Comparison of ENCODE assay signal across 7 cellular contexts in genomic region chr6:47134476-47135189, GRCh38.
DNase-seq lines count a peak whose midpoint lies in the region; ATAC-seq and TF ChIP-seq lines count a peak whose summit lies in the region.

No MANE protein-coding gene starts in this region.

- no peak for TF ChIP-seq CTCF in esophagus squamous epithelium (IDR thresholded peaks at IDR 0.05)
- TF ChIP-seq CTCF in prostate gland (IDR thresholded peaks at IDR 0.05), result no peak

- H3K4me3 ChIP-seq in HUES6 (ENCODE audit: low read depth, low read length) (no peak overlapping the region; the same call in 1 of the 2 replicates), esophagus squamous epithelium (no peak overlapping the region), prostate gland (no peak overlapping the region)

- H3K4me1 ChIP-seq in HUES6 (ENCODE audit: control insufficient read depth, insufficient read depth, low read length) (peaks cover 60% of the 10 kb centered on the region), esophagus squamous epithelium (peaks cover 0 to 48% (median 20%) of the 10 kb centered on the region in 3 donors), prostate gland (replicated peaks) (no peaks in the 10 kb centered on the region)

- peak overlapping the region; percentile 51 for H3K9ac ChIP-seq in HUES6 (ENCODE audit: low read length)

- 11 to 37% methylated on average over 6 of the region's 6 CpGs for WGBS in esophagus squamous epithelium, 2 donors
- 16% methylated on average over 6 of the region's 6 CpGs for WGBS in prostate gland

- intact Hi-C loops in esophagus squamous epithelium (cut with DNase I), result no loop called here
- intact Hi-C loops in prostate gland (cut with DNase I), result no loop called here

- DNase-seq in esophagus squamous epithelium (lab: John Stamatoyannopoulos, UW) (no peak), prostate gland (ENCODE audit: low spot score) (peak; percentile 50), foreskin melanocyte (no peak)
- DNase-seq in activated CD4-positive, alpha-beta T cell treated with anti-CD3 and anti-CD28 coated beads for 4 hours, result no peak

- ATAC-seq in GM21447 (IDR thresholded peaks at IDR 0.05; ENCODE audit: unreplicated experiment), result no peak

- H3K27me3 ChIP-seq in HUES6 (ENCODE audit: control insufficient read depth, insufficient read depth, low read length) (no peaks in the 10 kb centered on the region), esophagus squamous epithelium (no peaks in the 10 kb centered on the region), prostate gland (replicated peaks; ENCODE audit: insufficient read depth) (no peaks in the 10 kb centered on the region)

- TF ChIP-seq POLR2A in esophagus squamous epithelium (IDR thresholded peaks at IDR 0.05), result no peak
- no peak for TF ChIP-seq POLR2A in prostate gland (IDR thresholded peaks at IDR 0.05)

- no peaks in the 10 kb centered on the region for H3K36me3 ChIP-seq in HUES6 (ENCODE audit: control insufficient read depth, insufficient read depth, low read length)
- H3K36me3 ChIP-seq in esophagus squamous epithelium, result no peaks in the 10 kb centered on the region
- no peaks in the 10 kb centered on the region for H3K36me3 ChIP-seq in prostate gland

- H3K9me3 ChIP-seq in HUES6 (ENCODE audit: control insufficient read depth, insufficient read depth, low read depth, low read length) (no peaks in the 10 kb centered on the region), esophagus squamous epithelium (no peaks in the 10 kb centered on the region), prostate gland (no peaks in the 10 kb centered on the region)

- peak overlapping the region; percentile 24; the same call in 1 of the 2 replicates for H3K27ac ChIP-seq in HUES6 (ENCODE audit: low read depth, low read length)
- H3K27ac ChIP-seq in esophagus squamous epithelium, result peak overlapping the region; percentile 45 to 76 (median 64)
- H3K27ac ChIP-seq in prostate gland, result no peak overlapping the region

TF ChIP-seq in PFSK-1, 5 proteins besides CTCF, POLR2A, EP300 and RAD21:
- no peak; the same call in 1 of the 2 replicates for TF ChIP-seq TAF1 (IDR thresholded peaks at IDR 0.05; ENCODE audit: borderline replicate concordance, insufficient read depth, low read length)
- TF ChIP-seq FOXP2 (optimal IDR thresholded peaks at IDR 0.05; ENCODE audit: borderline replicate concordance, extremely low read depth, extremely low read length, insufficient read depth), result no peak
- peak; percentile 51; the same call in 1 of the 2 replicates for TF ChIP-seq POLR2AphosphoS5 (IDR thresholded peaks at IDR 0.05; ENCODE audit: low read depth, low read length)
- TF ChIP-seq SIN3A (IDR thresholded peaks at IDR 0.05; ENCODE audit: borderline replicate concordance, insufficient read depth, low read length), result peak; percentile 65; the same call in 1 of the 2 replicates
- peak in 1 of 2 experiments; percentile 52; a peak in 1 of 4 replicates for TF ChIP-seq REST (IDR thresholded peaks at IDR 0.05; ENCODE audit: insufficient read depth in 1 of 2, low read depth in 2 of 2, low read length in 2 of 2)

Comparison
In these comparisons a context has a peak if more than half of its experiments do, and no peak if none do; other contexts are left out.
1. H3K27ac ChIP-seq: peak in HUES6 (single experiment) and esophagus squamous epithelium (4 of 4); none in prostate gland (0 of 2).